In genomic region chr1:181208967-181209366, GRCh38 we compare ENCODE assay signal across 24 cellular contexts.
DNase-seq lines count a peak whose midpoint lies in the region; ATAC-seq and TF ChIP-seq lines count a peak whose summit lies in the region.
"Had no signal": no experiment of that assay in that cellular context is flagged by ENCODE, and none has a peak within 500 bp of the region (broad histone marks: within the 10 kb centered on the region; RNA-seq: fewer than 3 reads in every experiment).

No MANE protein-coding gene starts in this region.

- H3K9me3 ChIP-seq in vagina = no peaks in the 10 kb centered on the region
- H3K9me3 ChIP-seq: SJCRH30 had no signal

- H3K36me3 ChIP-seq in vagina = no peaks in the 10 kb centered on the region
- H3K36me3 ChIP-seq: SJCRH30 had no signal

- H3K4me1 ChIP-seq in vagina = no peaks in the 10 kb centered on the region
- H3K4me1 ChIP-seq: SJCRH30 had no signal

- no peak for TF ChIP-seq POLR2A in vagina (IDR thresholded peaks at IDR 0.05)

- TF ChIP-seq CTCF in vagina (IDR thresholded peaks at IDR 0.05) = no peak

- intact Hi-C loops in vagina (cut with DNase I) = no loop called here

- no peak overlapping the region for H3K4me3 ChIP-seq in vagina
- H3K4me3 ChIP-seq: K562, SJCRH30 had no signal

- H3K27me3 ChIP-seq in vagina = no peaks in the 10 kb centered on the region

- DNase-seq in COR-L47 (lab: John Stamatoyannopoulos, UW) = peak; percentile 78
- peak; percentile 97 for DNase-seq in DMS 273 (lab: John Stamatoyannopoulos, UW; ENCODE audit: unreplicated experiment)
- DNase-seq in NCI-H2171 (lab: John Stamatoyannopoulos, UW) = peak; percentile 14
- DNase-seq in cerebellum (ENCODE audit: low spot score) = peak; percentile 65
- no peak for DNase-seq in anterior cingulate cortex (lab: John Stamatoyannopoulos, UW)
- DNase-seq in vagina (ENCODE audit: extremely low spot score in 2 of 2) = no peak
- DNase-seq: CD4-positive, CD25-positive, alpha-beta regulatory T cell; DMS153; GDM1; H7; MM.1S; NCI-H1048; NCI-H1436 treated with DMSO at 0.1 percent for 48 hours; NCI-H2081 treated with DMSO at 0.1 percent for 48 hours; NCI-H510A; NCI-H82; OCI-M1; SJCRH30; T-cell had no signal

- no peak overlapping the region for H3K27ac ChIP-seq in vagina
- H3K27ac ChIP-seq: HL-60, SJCRH30 had no signal

- ATAC-seq in GM21786 (IDR thresholded peaks at IDR 0.05; ENCODE audit: unreplicated experiment) (no peak), GM19455 (IDR thresholded peaks at IDR 0.05; ENCODE audit: unreplicated experiment) (no peak)
- ATAC-seq: HepG2, K562, T-cell had no signal

Comparison
In these comparisons a context has a peak if more than half of its experiments do, and no peak if none do; other contexts are left out.
1. DNase-seq: peak in COR-L47 (single experiment), DMS 273 (single experiment), NCI-H2171 (single experiment) and cerebellum (single experiment); none in anterior cingulate cortex (0 of 58) and vagina (0 of 2).